ENCODE assay signal across 27 cellular contexts in the genomic region with DNA sequence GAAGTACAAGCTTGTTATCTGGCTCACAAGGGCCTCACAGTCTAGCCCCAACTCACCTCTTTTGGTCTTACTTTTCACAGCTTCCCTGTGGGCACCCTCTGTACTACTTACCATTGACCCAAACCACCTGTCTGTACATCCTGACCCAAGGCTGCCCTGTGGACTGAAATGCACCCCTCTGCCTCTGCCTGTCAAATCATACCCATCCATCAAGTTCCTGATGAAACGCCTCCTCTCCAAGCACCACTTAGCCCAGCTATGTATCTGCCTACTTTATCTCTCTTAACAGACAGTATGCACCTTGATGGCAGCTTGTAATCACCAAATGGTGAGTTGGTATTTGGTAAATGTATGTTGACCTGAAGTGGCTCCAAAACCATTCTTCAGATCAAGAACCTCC. TPM values are rescaled to one million over a fixed set of nuclear protein-coding genes. Genes with fewer than 3 reads are reported as not detected.
DNase-seq lines count a peak whose midpoint lies in the region; ATAC-seq, FAIRE-seq and TF ChIP-seq lines count a peak whose summit lies in the region.
"Had no signal": no experiment of that assay in that cellular context is flagged by ENCODE, and none has a peak within 500 bp of the region (broad histone marks: within the 10 kb centered on the region; RNA-seq: fewer than 3 reads in every experiment).

No MANE protein-coding gene starts in this region.

- no peak overlapping the region for H2AK9ac ChIP-seq in IMR-90 (replicated peaks; ENCODE audit: low read depth, low read length, poor library complexity)

- H4K8ac ChIP-seq in IMR-90 (ENCODE audit: low read depth in 2 of 2, low read length in 2 of 2): no peak overlapping the region

- BruUV-seq in IMR-90 (replicated peaks; lab: Mats Ljungman, UMichigan): no TSS peak

- POLR2A ChIA-PET in IMR-90 (lab: Charles Lee; ENCODE audit: unreplicated experiment): no interaction called here

- no peak for TF ChIP-seq POLR2A in IMR-90 (IDR thresholded peaks at IDR 0.05; ENCODE audit: low read depth, low read length)

- H4K5ac ChIP-seq in IMR-90 (ENCODE audit: low read depth, low read length): no peak overlapping the region

- no peaks in the 10 kb centered on the region for H3K9me3 Mint-ChIP-seq in activated T-helper 17 cell treated with anti-CD3 and anti-CD28 coated beads, Interleukin-2, amount 50 U/mL, for 72 hours
- H3K9me3 Mint-ChIP-seq: CD8-positive, alpha-beta memory T cell; IgD-negative memory B cell had no signal

- in situ Hi-C loops in IMR-90 (cut with MboI; ENCODE audit: low sequenced_read_pairs): no loop called here

- H3K27me3 Mint-ChIP-seq in activated T-helper 17 cell treated with anti-CD3 and anti-CD28 coated beads, Interleukin-2, amount 50 U/mL, for 72 hours: no peaks in the 10 kb centered on the region
- H3K27me3 Mint-ChIP-seq: B cell had no signal

- FAIRE-seq in kidney (lab: Jason Lieb, UNC) (no peak), small intestine (lab: Jason Lieb, UNC) (no peak), GM19239 (lab: Jason Lieb, UNC) (no peak), frontal cortex (lab: Jason Lieb, UNC) (no peak)
- FAIRE-seq: GM12892 had no signal

- 0 out of 2 replicates have a peak overlapping the region, but pooled peaks have one; percentile 5 for H3K23ac ChIP-seq in IMR-90 (ENCODE audit: low read depth, low read length)

- no peak overlapping the region for H3K4me3 Mint-ChIP-seq in activated T-helper 17 cell treated with anti-CD3 and anti-CD28 coated beads, Interleukin-2, amount 50 U/mL, for 72 hours
- H3K4me3 Mint-ChIP-seq: B cell; CD8-positive, alpha-beta memory T cell; IgD-negative memory B cell had no signal

- no peaks in the 10 kb centered on the region for H3K36me3 ChIP-seq in IMR-90 (ENCODE audit: control insufficient read depth, insufficient read depth, low read length)
- H3K36me3 ChIP-seq in kidney (ENCODE audit: control insufficient read depth in 1 of 2, insufficient read depth in 2 of 2, low read length in 2 of 2): no peaks in the 10 kb centered on the region
- H3K36me3 ChIP-seq in small intestine (ENCODE audit: control insufficient read depth in 2 of 2, insufficient read depth in 2 of 2, low read length in 2 of 2): no peaks in the 10 kb centered on the region
- H3K36me3 ChIP-seq: HAP-1 had no signal

- no peak overlapping the region for H3K14ac ChIP-seq in IMR-90 (replicated peaks; ENCODE audit: low read depth, low read length)

- H2AK5ac ChIP-seq in IMR-90 (ENCODE audit: low read depth, low read length): 0 out of 2 replicates have a peak overlapping the region, but pooled peaks have one; percentile 14

- H2BK5ac ChIP-seq in IMR-90 (ENCODE audit: low read depth, low read length, poor library complexity, severe bottlenecking): no peak overlapping the region

- CTCF ChIA-PET in IMR-90 (lab: Yijun Ruan, JAX): no interaction called here

- peaks cover 20% of the 10 kb centered on the region for H3K4me1 ChIP-seq in IMR-90 (ENCODE audit: control insufficient read depth, insufficient read depth, low read length)
- H3K4me1 ChIP-seq in kidney (ENCODE audit: control insufficient read depth in 1 of 2, insufficient read depth in 1 of 2, low read depth in 1 of 2, low read length in 2 of 2): peaks cover 2 to 4% of the 10 kb centered on the region in 2 donors
- H3K4me1 ChIP-seq in small intestine (ENCODE audit: control insufficient read depth in 2 of 2, insufficient read depth in 1 of 2, low read depth in 1 of 2, low read length in 1 of 2): peaks cover 4 to 6% of the 10 kb centered on the region in 2 donors
- H3K4me1 ChIP-seq: HAP-1 had no signal

- peaks cover 31% of the 10 kb centered on the region for H3K4me1 Mint-ChIP-seq in activated T-helper 17 cell treated with anti-CD3 and anti-CD28 coated beads, Interleukin-2, amount 50 U/mL, for 72 hours

- H3K56ac ChIP-seq in IMR-90 (ENCODE audit: extremely low read depth, insufficient read depth, low read length): no peak overlapping the region

- H3K79me1 ChIP-seq in IMR-90 (ENCODE audit: low read depth in 1 of 2, low read length in 2 of 2): peaks cover 0 to under 1% of the 10 kb centered on the region in 2 experiments; a peak in 1 of 4 replicates

- peaks cover 18% of the 10 kb centered on the region for H3K9me1 ChIP-seq in IMR-90 (ENCODE audit: insufficient read depth, low read length)

- H3K27ac ChIP-seq in IMR-90 (ENCODE audit: insufficient read depth, low read length) (no peak overlapping the region), kidney (ENCODE audit: low read depth in 2 of 2, low read length in 2 of 2) (no peak overlapping the region), small intestine (ENCODE audit: low read depth in 1 of 2, low read length in 1 of 2) (no peak overlapping the region)
- H3K27ac ChIP-seq: C4-2B, PC-9 had no signal

- no peak overlapping the region; the same call in 1 of the 2 replicates for H3K4ac ChIP-seq in IMR-90 (ENCODE audit: low read depth, low read length)

- H3K4me3 ChIP-seq in IMR-90 (ENCODE audit: insufficient read depth, low read depth, low read length) (no peak overlapping the region), kidney (ENCODE audit: low read length in 2 of 2) (no peak overlapping the region), small intestine (ENCODE audit: low read depth in 1 of 2, low read length in 2 of 2) (no peak overlapping the region)
- H3K4me3 ChIP-seq: HAP-1, PC-9 had no signal

- no peak overlapping the region for H3K18ac ChIP-seq in IMR-90 (ENCODE audit: low read depth, low read length)

- peak overlapping the region; percentile 21; the same call in 1 of the 2 replicates for H2BK120ac ChIP-seq in IMR-90 (ENCODE audit: low read depth, low read length)

- no peak overlapping the region for H3K9ac ChIP-seq in IMR-90 (ENCODE audit: low read depth, low read length)
- H3K9ac ChIP-seq in kidney (ENCODE audit: low read length in 2 of 2): no peak overlapping the region

- H3K36me3 Mint-ChIP-seq in activated T-helper 17 cell treated with anti-CD3 and anti-CD28 coated beads, Interleukin-2, amount 50 U/mL, for 72 hours (ENCODE audit: low read depth): no peaks in the 10 kb centered on the region
- H3K36me3 Mint-ChIP-seq: CD8-positive, alpha-beta memory T cell; IgD-negative memory B cell had no signal

- no CpG with 5 or more reads among the region's 1 CpG for WGBS in IMR-90 (ENCODE audit: extremely low coverage in 2 of 2, insufficient read length in 1 of 2), 2 experiments
- 89 to 97% (median 94%) methylated on average over 1 of the region's 1 CpG for WGBS in small intestine, 3 donors

- H3K9me3 ChIP-seq in IMR-90 (ENCODE audit: control insufficient read depth, insufficient read depth, low read length) (no peaks in the 10 kb centered on the region), kidney (ENCODE audit: control insufficient read depth in 1 of 2, low read length in 2 of 2) (no peaks in the 10 kb centered on the region), small intestine (ENCODE audit: control insufficient read depth, low read depth) (no peaks in the 10 kb centered on the region)
- H3K9me3 ChIP-seq: HAP-1 had no signal

- H3K27me3 ChIP-seq in IMR-90 (ENCODE audit: control insufficient read depth, insufficient read depth, low read length): no peaks in the 10 kb centered on the region
- no peaks in the 10 kb centered on the region for H3K27me3 ChIP-seq in small intestine (ENCODE audit: control insufficient read depth in 2 of 2, insufficient read depth in 2 of 2, low read length in 2 of 2)

- H4K91ac ChIP-seq in IMR-90 (ENCODE audit: insufficient read depth, low read depth, low read length): no peak overlapping the region; the same call in 1 of the 2 replicates

- H3K27ac Mint-ChIP-seq in activated T-helper 17 cell treated with anti-CD3 and anti-CD28 coated beads, Interleukin-2, amount 50 U/mL, for 72 hours: peak overlapping the region; percentile 13
- H3K27ac Mint-ChIP-seq: B cell, IgD-negative memory B cell had no signal

- no peak overlapping the region for H2BK15ac ChIP-seq in IMR-90 (ENCODE audit: low read depth, low read length)

- dilution Hi-C loops in IMR-90 (cut with HindIII; ENCODE audit: low sequenced_read_pairs, unreplicated experiment): no loop called here

- no peak for TF ChIP-seq RAD21 in IMR-90 (IDR thresholded peaks at IDR 0.05; ENCODE audit: low read length)

- no peak for ATAC-seq in IMR-90 (ENCODE audit: low read depth)
- no peak for ATAC-seq in activated T-helper 17 cell treated with anti-CD3 and anti-CD28 coated beads, Interleukin-2, amount 50 U/mL, for 72 hours (replicated peaks)
- no peak for ATAC-seq in GM19463 (IDR thresholded peaks at IDR 0.05; ENCODE audit: unreplicated experiment)

- no peak overlapping the region for H3K4me2 ChIP-seq in IMR-90 (ENCODE audit: low read depth, low read length)
- H3K4me2 ChIP-seq: PC-9 had no signal

- no peak for DNase-seq in IMR-90
- DNase-seq in kidney: peak; percentile 2
- DNase-seq in posterior vena cava (ENCODE audit: low spot score): peak; percentile 43
- no peak for DNase-seq in small intestine
- no peak for DNase-seq in GM19239 (ENCODE audit: insufficient read length, low spot score)
- no peak for DNase-seq in frontal cortex (ENCODE audit: low spot score in 2 of 2)
- DNase-seq: Calu3; CD8-positive, alpha-beta memory T cell; DMS79 treated with DMSO at 0.1 percent for 48 hours; GF-D8; GOT3; NCI-H1092; NCI-H1417 treated with DMSO at 0.1 percent for 48 hours; NCI-H1694 treated with DMSO at 0.1 percent for 48 hours; NCI-H2081; NCI-H2227 treated with DMSO at 0.1 percent for 48 hours; NCI-H526 treated with DMSO at 0.1 percent for 48 hours; PC-9; Right ventricle myocardium superior; RPMI8226 had no signal

- intact Hi-C loops in IMR-90 (cut with micrococcal nuclease): no loop called here
- intact Hi-C loops in kidney (cut with DNase I): no loop called here
- intact Hi-C loops in posterior vena cava (cut with DNase I): loop anchor here (5.0 to 10.0 kb wide), 2 partner anchors 50 to 872 kb away; no protein-coding TSS in a partner anchor

- H4K20me1 ChIP-seq in IMR-90 (ENCODE audit: insufficient read depth, low read length): peaks cover 7% of the 10 kb centered on the region

- 0 out of 2 replicates have a peak overlapping the region, but pooled peaks have one; percentile 17 for H2BK20ac ChIP-seq in IMR-90 (ENCODE audit: low read depth, low read length)

- no peak overlapping the region for H2AFZ ChIP-seq in IMR-90 (replicated peaks; ENCODE audit: low read length, poor library complexity)
- H2AFZ ChIP-seq: PC-9 had no signal

- TF ChIP-seq CTCF in IMR-90 (conservative IDR thresholded peaks at IDR 0.05; ENCODE audit: low read depth, low read length) (no peak), kidney (IDR thresholded peaks at IDR 0.05; ENCODE audit: borderline replicate concordance, extremely low read depth, insufficient read depth) (no peak)

TF ChIP-seq in IMR-90, 13 proteins besides CTCF, POLR2A, EP300 and RAD21 (continues in another document):
- TF ChIP-seq CHD1 (IDR thresholded peaks at IDR 0.05; ENCODE audit: low read depth, low read length): no peak

RNA-seq across cellular contexts. Expression of gene MAP3K14, which starts 7.5 kb away (rescaled TPM):
- total RNA-seq in IMR-90 (2012; rRNA removed) (3.6 and 4.1 TPM in 2 replicates), kidney (24.5 TPM), posterior vena cava (1 to 10 TPM; 9.1 to 9.7 TPM), frontal cortex (0.82 TPM)
- polyA plus RNA-seq in IMR-90 (2012; rRNA removed) (19.9 and 21.7 TPM in 2 replicates), kidney (ENCODE audit: insufficient read depth, low read depth, low replicate concordance) (7.6 TPM), small intestine (10 to 100 TPM; 10.8 to 19.2 (median 11.3) TPM)
- polyA plus RNA-seq in IMR-90 (2012; cell fraction: cytosol; rRNA removed): 11.1 and 15.2 TPM in 2 replicates
- polyA plus RNA-seq in IMR-90 (2012; cell fraction: nucleus; rRNA removed; ENCODE audit: low replicate concordance): 52.0 and 95.3 TPM in 2 replicates
- total RNA-seq in activated T-helper 17 cell treated with anti-CD3 and anti-CD28 coated beads, Interleukin-2, amount 50 U/mL, for 72 hours: 10 to 100 TPM; 36.3 to 49.5 TPM

Comparison
In these comparisons a context has a peak if more than half of its experiments do, and no peak if none do; other contexts are left out.
1. DNase-seq: peak in kidney (single experiment) and posterior vena cava (single experiment); none in IMR-90 (single experiment), small intestine (single experiment), GM19239 (single experiment) and frontal cortex (0 of 2).
2. intact Hi-C loops: an anchor here in posterior vena cava (5.0 to 10.0 kb wide); none called in IMR-90 and kidney.